In genomic region chr3:139537325-139537724, GRCh38 we compare ENCODE assay signal across 13 cellular contexts. TPM values are rescaled to one million over a fixed set of nuclear protein-coding genes. Genes with fewer than 3 reads are reported as not detected.
DNase-seq lines count a peak whose midpoint lies in the region; ATAC-seq, FAIRE-seq and TF ChIP-seq lines count a peak whose summit lies in the region.
"Had no signal": no experiment of that assay in that cellular context is flagged by ENCODE, and none has a peak within 500 bp of the region (broad histone marks: within the 10 kb centered on the region; RNA-seq: fewer than 3 reads in every experiment).

No MANE protein-coding gene starts in this region.

- dilution Hi-C loops in keratinocyte (cut with MboI; ENCODE audit: extremely low pct_ligation_motif_present, low sequenced_read_pairs): no loop called here

- H3K27ac ChIP-seq in HepG2 (ENCODE audit: extremely low read length, insufficient read depth, low read length) (no peak overlapping the region), right lobe of liver (no peak overlapping the region), keratinocyte (ENCODE audit: control insufficient read depth, insufficient read depth, low read length) (peak overlapping the region; percentile 21), suprapubic skin (no peak overlapping the region)
- H3K27ac ChIP-seq in CD8-positive, alpha-beta memory T cell (ENCODE audit: low read depth, low read length): no peak overlapping the region
- H3K27ac ChIP-seq: neutrophil had no signal

- H3K36me3 Mint-ChIP-seq in CD8-positive, alpha-beta memory T cell: no peaks in the 10 kb centered on the region
- H3K36me3 Mint-ChIP-seq in HFFc6 (ENCODE audit: low read depth): no peaks in the 10 kb centered on the region

- no peak overlapping the region for H2AFZ ChIP-seq in HepG2 (ENCODE audit: low read length)
- no peak overlapping the region for H2AFZ ChIP-seq in keratinocyte (ENCODE audit: control insufficient read depth, low read length)

- intact Hi-C loops in HepG2 (cut with micrococcal nuclease; ENCODE audit: unreplicated experiment): no loop called here
- intact Hi-C loops in right lobe of liver (cut with DNase I): no loop called here

- no peaks in the 10 kb centered on the region for H3K79me2 ChIP-seq in HepG2 (ENCODE audit: insufficient read depth, low read length)
- no peaks in the 10 kb centered on the region for H3K79me2 ChIP-seq in keratinocyte (ENCODE audit: control insufficient read depth, insufficient read depth, low read length)

- H3K27ac Mint-ChIP-seq in CD8-positive, alpha-beta memory T cell: no peak overlapping the region
- H3K27ac Mint-ChIP-seq in HFFc6: no peak overlapping the region
- H3K27ac Mint-ChIP-seq: stimulated activated naive CD8-positive, alpha-beta T cell treated with anti-CD3 and anti-CD28 coated beads, Interleukin-15, Interleukin-2, amounts not matched to agents 100 ng/mL and 50 ng/mL, for 24 hours had no signal

- H3K27me3 Mint-ChIP-seq in CD8-positive, alpha-beta memory T cell: peaks cover 18 to 52% of the 10 kb centered on the region in 2 donors
- peaks cover 8% of the 10 kb centered on the region for H3K27me3 Mint-ChIP-seq in HFFc6 (ENCODE audit: insufficient read depth)

- no peak for TF ChIP-seq RAD21 in HepG2 (CRISPR knock-in tag; IDR thresholded peaks at IDR 0.05)

- no peaks in the 10 kb centered on the region for H3K36me3 ChIP-seq in HepG2 (replicated peaks in 1 of 2; ENCODE audit: control insufficient read depth in 1 of 2, insufficient read depth in 2 of 2, low read length in 2 of 2)
- no peaks in the 10 kb centered on the region for H3K36me3 ChIP-seq in right lobe of liver
- no peaks in the 10 kb centered on the region for H3K36me3 ChIP-seq in adipocyte (ENCODE audit: control insufficient read depth, insufficient read depth, low read length, severe bottlenecking)
- no peaks in the 10 kb centered on the region for H3K36me3 ChIP-seq in keratinocyte (ENCODE audit: control insufficient read depth in 2 of 2, extremely low read depth in 1 of 2, insufficient read depth in 2 of 2, low read length in 2 of 2)
- no peaks in the 10 kb centered on the region for H3K36me3 ChIP-seq in suprapubic skin
- no peaks in the 10 kb centered on the region for H3K36me3 ChIP-seq in CD8-positive, alpha-beta memory T cell (ENCODE audit: insufficient read depth, low read length)
- H3K36me3 ChIP-seq: neutrophil had no signal

- DNase-seq in HepG2 (ENCODE audit: low spot score) (peak; percentile 49), right lobe of liver (no peak), adipocyte (ENCODE audit: low read depth) (peak; percentile 25), keratinocyte (ENCODE audit: low read depth, low spot score) (peak; percentile 83), suprapubic skin (ENCODE audit: low spot score in 2 of 2) (no peak), HFFc6 (no peak)
- no peak for DNase-seq in CD8-positive, alpha-beta memory T cell
- DNase-seq: DND-41; NCI-H1436; stimulated activated CD4-positive, alpha-beta T cell treated with anti-CD3 and anti-CD28 coated beads, Interleukin-1b, Interleukin-23, amount 100 ng/mL, for 48 hours had no signal

- no peaks in the 10 kb centered on the region for H4K20me1 ChIP-seq in HepG2 (ENCODE audit: insufficient read depth, low read length)
- no peaks in the 10 kb centered on the region for H4K20me1 ChIP-seq in keratinocyte (ENCODE audit: control insufficient read depth, extremely low read depth, insufficient read depth, low read length)

- H3K9ac ChIP-seq in HepG2 (ENCODE audit: insufficient read depth, low read depth, low read length): no peak overlapping the region
- H3K9ac ChIP-seq in adipocyte (ENCODE audit: low read length): no peak overlapping the region
- H3K9ac ChIP-seq in keratinocyte (ENCODE audit: control insufficient read depth, extremely low read depth, insufficient read depth, low read length): no peak overlapping the region

- H3K4me3 Mint-ChIP-seq in CD8-positive, alpha-beta memory T cell: no peak overlapping the region
- no peak overlapping the region for H3K4me3 Mint-ChIP-seq in HFFc6
- H3K4me3 Mint-ChIP-seq: stimulated activated naive CD8-positive, alpha-beta T cell treated with anti-CD3 and anti-CD28 coated beads, Interleukin-15, Interleukin-2, amounts not matched to agents 100 ng/mL and 50 ng/mL, for 24 hours had no signal

- POLR2A ChIA-PET in HepG2 (lab: Yijun Ruan, JAX): no interaction called here
- POLR2A ChIA-PET in CD8-positive, alpha-beta memory T cell (lab: Charles Lee): no interaction called here

- no TSS peak for BruUV-seq in HepG2 (replicated peaks; lab: Mats Ljungman, UMichigan)

- no peak overlapping the region for H3K4me3 ChIP-seq in HepG2 (replicated peaks in 1 of 3; ENCODE audit: insufficient read depth in 1 of 3, low read depth in 2 of 3, low read length in 3 of 3)
- H3K4me3 ChIP-seq in right lobe of liver: no peak overlapping the region
- H3K4me3 ChIP-seq in adipocyte (ENCODE audit: low read length): no peak overlapping the region
- no peak overlapping the region for H3K4me3 ChIP-seq in keratinocyte (ENCODE audit: control insufficient read depth in 2 of 3, extremely low read depth in 1 of 3, insufficient read depth in 2 of 3, low read depth in 1 of 3, low read length in 3 of 3)
- H3K4me3 ChIP-seq in suprapubic skin: no peak overlapping the region
- H3K4me3 ChIP-seq in CD8-positive, alpha-beta memory T cell (ENCODE audit: low read length): no peak overlapping the region

- in situ Hi-C loops in HepG2 (cut with HindIII; ENCODE audit: extremely low pct_ligation_motif_present, low pct_unique_long_range_greater_than_20kb): no loop called here

- H3K4me2 ChIP-seq in HepG2 (ENCODE audit: low read depth, low read length) (no peak overlapping the region), keratinocyte (ENCODE audit: control insufficient read depth, extremely low read depth, insufficient read depth, low read depth, low read length) (peak overlapping the region; percentile 12)

- peaks cover 4 to 15% (median 4%) of the 10 kb centered on the region in 3 donors for H3K4me1 Mint-ChIP-seq in CD8-positive, alpha-beta memory T cell
- H3K4me1 Mint-ChIP-seq in HFFc6 (ENCODE audit: low read depth): no peaks in the 10 kb centered on the region

- CTCF ChIA-PET in HepG2 (lab: Yijun Ruan, JAX; ENCODE audit: low intra/inter-chr PET ratio, low total read pairs): no interaction called here
- CTCF ChIA-PET in CD8-positive, alpha-beta memory T cell (lab: Charles Lee): no interaction called here

- TF ChIP-seq EP300 in HepG2 (IDR thresholded peaks at IDR 0.05; ENCODE audit: low read depth in 2 of 2, low read length in 2 of 2) (no peak), HepG2 (CRISPR knock-in tag; IDR thresholded peaks at IDR 0.05; ENCODE audit: borderline replicate concordance) (no peak), suprapubic skin (IDR thresholded peaks at IDR 0.05) (no peak)

- H3K9me3 Mint-ChIP-seq in CD8-positive, alpha-beta memory T cell: no peaks in the 10 kb centered on the region
- peaks cover 46% of the 10 kb centered on the region for H3K9me3 Mint-ChIP-seq in HFFc6
- H3K9me3 Mint-ChIP-seq: stimulated activated naive CD8-positive, alpha-beta T cell treated with anti-CD3 and anti-CD28 coated beads, Interleukin-15, Interleukin-2, amounts not matched to agents 100 ng/mL and 50 ng/mL, for 24 hours had no signal

- H3K27me3 ChIP-seq in HepG2 (ENCODE audit: control insufficient read depth in 1 of 2, insufficient read depth in 2 of 2, low read length in 2 of 2) (peaks cover 0 to 22% of the 10 kb centered on the region in 2 experiments; a peak in 3 of 5 replicates), right lobe of liver (no peaks in the 10 kb centered on the region), adipocyte (replicated peaks; ENCODE audit: control insufficient read depth, insufficient read depth, low read length) (peaks cover 32% of the 10 kb centered on the region), keratinocyte (ENCODE audit: control insufficient read depth, extremely low read depth, insufficient read depth, low read length) (no peaks in the 10 kb centered on the region), suprapubic skin (no peaks in the 10 kb centered on the region)
- no peaks in the 10 kb centered on the region for H3K27me3 ChIP-seq in CD8-positive, alpha-beta memory T cell (ENCODE audit: insufficient read depth, low read length, poor library complexity, severe bottlenecking)

- H3K9me3 ChIP-seq in HepG2 (ENCODE audit: low read length) (no peaks in the 10 kb centered on the region), right lobe of liver (no peaks in the 10 kb centered on the region), adipocyte (ENCODE audit: control insufficient read depth, low read length) (peaks cover 8% of the 10 kb centered on the region), keratinocyte (ENCODE audit: control insufficient read depth, low read depth, low read length) (peaks cover 12% of the 10 kb centered on the region), suprapubic skin (no peaks in the 10 kb centered on the region)
- no peaks in the 10 kb centered on the region for H3K9me3 ChIP-seq in CD8-positive, alpha-beta memory T cell (ENCODE audit: low read length)
- H3K9me3 ChIP-seq: neutrophil had no signal

- FAIRE-seq in HepG2 (lab: Jason Lieb, UNC) (no peak), keratinocyte (lab: Jason Lieb, UNC) (peak; percentile 95)

- H3K9me1 ChIP-seq in keratinocyte (ENCODE audit: control insufficient read depth, extremely low read depth, insufficient read depth, low read length): no peaks in the 10 kb centered on the region

- ATAC-seq in HepG2: no peak
- no peak for ATAC-seq in right lobe of liver
- ATAC-seq in GM19467 (IDR thresholded peaks at IDR 0.05; ENCODE audit: unreplicated experiment): no peak

- TF ChIP-seq POLR2A in HepG2 (IDR thresholded peaks at IDR 0.05; ENCODE audit: insufficient read depth in 1 of 2, low read depth in 2 of 2, low read length in 2 of 2): no peak
- no peak for TF ChIP-seq POLR2A in right lobe of liver (IDR thresholded peaks at IDR 0.05)
- no peak for TF ChIP-seq POLR2A in suprapubic skin (IDR thresholded peaks at IDR 0.05)

- TF ChIP-seq CTCF in HepG2 (CRISPR knock-in tag; IDR thresholded peaks at IDR 0.05) (no peak), right lobe of liver (IDR thresholded peaks at IDR 0.05) (no peak), keratinocyte (optimal IDR thresholded peaks at IDR 0.05 in 1 of 3, IDR thresholded peaks at IDR 0.05 in 1 of 3, conservative IDR thresholded peaks at IDR 0.05 in 1 of 3; ENCODE audit: extremely low read depth in 1 of 3, insufficient read depth in 2 of 3, low read length in 3 of 3) (no peak), suprapubic skin (IDR thresholded peaks at IDR 0.05) (no peak), HFFc6 (IDR thresholded peaks at IDR 0.05) (no peak)

- peaks cover 49% of the 10 kb centered on the region for H3K4me1 ChIP-seq in HepG2 (ENCODE audit: insufficient read depth, low read length)
- H3K4me1 ChIP-seq in right lobe of liver: peaks cover 0 to 26% (median 13%) of the 10 kb centered on the region in 4 donors
- H3K4me1 ChIP-seq in adipocyte (ENCODE audit: control insufficient read depth, insufficient read depth, low read length): peaks cover 12% of the 10 kb centered on the region
- H3K4me1 ChIP-seq in keratinocyte (ENCODE audit: control insufficient read depth, extremely low read depth, insufficient read depth, low read length): peaks cover 35% of the 10 kb centered on the region
- peaks cover 41% of the 10 kb centered on the region for H3K4me1 ChIP-seq in suprapubic skin
- no peaks in the 10 kb centered on the region for H3K4me1 ChIP-seq in CD8-positive, alpha-beta memory T cell (ENCODE audit: insufficient read depth, low read length)

RNA-seq across cellular contexts. Expression of gene RBP1, which starts 2.2 kb away (rescaled TPM):
- 6.4 and 8.9 TPM in 2 replicates for total RNA-seq in HepG2 (2016; rRNA removed; fragmentation: Illumina TruSeq; extraction: Trizol)
- 3.8 and 9.5 TPM in 2 replicates for total RNA-seq in HepG2 (2016; cell fraction: cytosol; rRNA removed; fragmentation: Illumina TruSeq; extraction: Trizol; ENCODE audit: low read depth)
- 8.6 and 10.6 TPM in 2 replicates for total RNA-seq in HepG2 (2016; cell fraction: insoluble cytoplasmic fraction; rRNA removed; fragmentation: Illumina TruSeq; extraction: Trizol)
- total RNA-seq in HepG2 (2016; cell fraction: membrane; rRNA removed; fragmentation: Illumina TruSeq; extraction: Trizol): 5.6 and 7.7 TPM in 2 replicates
- total RNA-seq in HepG2 (2016; cell fraction: nucleus; rRNA removed; fragmentation: Illumina TruSeq; extraction: Trizol): 3.0 and 4.3 TPM in 2 replicates
- 12.6 and 16.9 TPM in 2 replicates for polyA plus RNA-seq in HepG2 (2011; rRNA removed)
- 19.5 and 23.3 TPM in 2 replicates for polyA plus RNA-seq in HepG2 (2011; cell fraction: cytosol; rRNA removed)
- polyA plus RNA-seq in HepG2 (2011; cell fraction: nucleus; rRNA removed): 9.2 and 9.7 TPM in 2 replicates
- 3.9 and 9.2 TPM in 2 replicates for polyA plus RNA-seq in HepG2 (2012)
- 11.2 and 14.3 TPM in 2 replicates for polyA plus RNA-seq in HepG2 (2016; cell fraction: cytosol; fragmentation: Illumina TruSeq; extraction: Trizol; ENCODE audit: low read depth)
- polyA plus RNA-seq in HepG2 (2016; cell fraction: insoluble cytoplasmic fraction; fragmentation: Illumina TruSeq; extraction: Trizol; ENCODE audit: low read depth): 19.1 and 19.5 TPM in 2 replicates
- polyA plus RNA-seq in HepG2 (2016; cell fraction: membrane; fragmentation: Illumina TruSeq; extraction: Trizol; ENCODE audit: low read depth): 9.2 and 11.0 TPM in 2 replicates
- polyA plus RNA-seq in HepG2 (2016; cell fraction: nucleus; fragmentation: Illumina TruSeq; extraction: Trizol; ENCODE audit: insufficient read depth, low read depth): 9.2 and 17.6 TPM in 2 replicates
- 12.3 TPM in 1 of 2 replicates, not detected in the other for polyA minus RNA-seq in HepG2 (2011; rRNA and poly(A)+ RNA removed; ENCODE audit: low replicate concordance)
- polyA minus RNA-seq in HepG2 (2011; cell fraction: cytosol; rRNA and poly(A)+ RNA removed): 1.9 and 4.5 TPM in 2 replicates
- 3.9 and 6.0 TPM in 2 replicates for polyA minus RNA-seq in HepG2 (2011; cell fraction: nucleus; rRNA and poly(A)+ RNA removed)
- 10 to 100 TPM; 24.1 to 53.1 (median 37.9) TPM for total RNA-seq in right lobe of liver
- polyA plus RNA-seq in keratinocyte: 11.9 to 28.6 TPM (median 14.5 TPM) in 3 replicates
- polyA plus RNA-seq in keratinocyte (2011; ENCODE audit: low read depth): 9.2 TPM
- 6.2 and 13.6 TPM in 2 replicates for polyA plus RNA-seq in keratinocyte (2011; cell fraction: cytosol; rRNA removed)
- polyA plus RNA-seq in keratinocyte (2011; cell fraction: nucleus; rRNA removed): 4.7 and 5.8 TPM in 2 replicates
- polyA plus RNA-seq in keratinocyte (2012; ENCODE audit: low replicate concordance): 5.2 and 13.6 TPM in 2 replicates
- 2.7 to 19.9 TPM (median 3.0 TPM) in 3 replicates for polyA minus RNA-seq in keratinocyte
- polyA minus RNA-seq in keratinocyte (2011; cell fraction: cytosol; rRNA and poly(A)+ RNA removed): not detected
- 1.6 TPM in 1 of 2 replicates, not detected in the other for polyA minus RNA-seq in keratinocyte (2011; cell fraction: nucleus; rRNA and poly(A)+ RNA removed)
- 10 to 100 TPM in 2 of 4 donors, 1 to 10 TPM in 2; 5.6 to 36.2 (median 13.4) TPM for total RNA-seq in suprapubic skin
- not detected for total RNA-seq in CD8-positive, alpha-beta memory T cell
- not detected for polyA plus RNA-seq in CD8-positive, alpha-beta memory T cell
- total RNA-seq in HFFc6 (2021; fragmentation: NEBNext Ultra II Directional; extraction: Animal tissue kit (Norgen Biotek cat#: 25700)): not detected

Comparison
In these comparisons a context has a peak if more than half of its experiments do, and no peak if none do; other contexts are left out.
1. DNase-seq: peak in HepG2 (single experiment), adipocyte (single experiment) and keratinocyte (single experiment); none in right lobe of liver (0 of 3), suprapubic skin (0 of 2), CD8-positive, alpha-beta memory T cell (0 of 5) and HFFc6 (single experiment).